In the genomic region with DNA sequence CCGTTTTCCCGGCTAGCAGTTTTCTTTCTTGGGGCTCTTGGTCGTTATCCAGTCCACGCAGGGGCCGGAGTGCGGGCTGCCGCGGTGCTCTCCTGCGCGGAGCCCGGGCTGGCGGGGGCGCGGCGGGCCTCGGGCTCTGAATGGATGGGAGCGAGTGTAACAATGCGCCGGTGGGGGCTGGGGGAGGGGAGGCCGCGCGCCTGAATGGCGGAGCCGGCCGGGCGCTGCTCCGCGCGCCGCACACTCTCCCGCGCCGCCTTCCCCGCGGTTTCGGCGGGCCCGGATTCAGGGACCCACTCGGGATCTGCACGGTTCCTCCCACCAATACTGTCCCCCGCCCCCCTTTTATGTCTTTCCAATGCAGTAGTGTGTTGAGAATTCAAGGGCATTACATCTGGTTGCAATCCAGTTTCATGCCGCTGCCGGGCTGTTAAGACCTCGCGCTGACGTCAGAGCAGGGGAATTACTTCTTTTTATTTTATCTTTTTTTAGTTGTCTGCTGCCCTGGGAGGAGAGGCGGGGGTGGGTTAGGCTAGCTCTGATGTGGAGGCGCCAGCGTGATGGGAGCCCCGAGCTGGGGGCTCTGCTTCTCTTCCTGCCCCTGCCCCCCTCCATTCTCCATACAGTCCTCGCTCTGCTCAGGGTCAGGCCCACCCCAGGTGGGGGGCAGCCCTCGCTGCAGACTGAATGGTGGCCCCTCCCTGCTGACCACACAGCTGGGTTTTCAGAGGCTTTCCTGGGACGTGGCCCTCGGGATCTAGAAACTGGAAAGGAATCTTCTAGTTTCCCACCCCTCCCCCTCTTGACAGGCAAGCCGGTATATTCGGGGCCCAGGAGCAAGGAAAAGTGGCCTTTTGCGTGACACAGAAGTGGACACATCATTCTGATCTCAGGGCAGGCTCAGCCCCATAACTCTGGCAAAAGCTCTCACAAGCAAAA, we compare ENCODE assay signal across 1 cellular context.
TF ChIP-seq lines count a peak whose summit lies in the region.

No MANE protein-coding gene starts in this region.

TF ChIP-seq in HepG2, 621 proteins besides CTCF, POLR2A, EP300 and RAD21 (continued from another document and continues in another):
- TF ChIP-seq, protein P1, sequence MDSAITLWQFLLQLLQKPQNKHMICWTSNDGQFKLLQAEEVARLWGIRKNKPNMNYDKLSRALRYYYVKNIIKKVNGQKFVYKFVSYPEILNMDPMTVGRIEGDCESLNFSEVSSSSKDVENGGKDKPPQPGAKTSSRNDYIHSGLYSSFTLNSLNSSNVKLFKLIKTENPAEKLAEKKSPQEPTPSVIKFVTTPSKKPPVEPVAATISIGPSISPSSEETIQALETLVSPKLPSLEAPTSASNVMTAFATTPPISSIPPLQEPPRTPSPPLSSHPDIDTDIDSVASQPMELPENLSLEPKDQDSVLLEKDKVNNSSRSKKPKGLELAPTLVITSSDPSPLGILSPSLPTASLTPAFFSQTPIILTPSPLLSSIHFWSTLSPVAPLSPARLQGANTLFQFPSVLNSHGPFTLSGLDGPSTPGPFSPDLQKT (CRISPR knock-in tag; IDR thresholded peaks at IDR 0.05; ENCODE audit: borderline replicate concordance): no peak
- TF ChIP-seq DPF2 (CRISPR knock-in tag; IDR thresholded peaks at IDR 0.05; ENCODE audit: borderline replicate concordance, low read depth) (no peak), ZNF343 (CRISPR knock-in tag; IDR thresholded peaks at IDR 0.05) (no peak), WIZ (CRISPR knock-in tag; IDR thresholded peaks at IDR 0.05) (no peak), HNRNPL (IDR thresholded peaks at IDR 0.05; ENCODE audit: low read depth, low read length) (no peak), SPEN (CRISPR knock-in tag; IDR thresholded peaks at IDR 0.05; ENCODE audit: low read depth) (no peak), HDAC6 (IDR thresholded peaks at IDR 0.05; ENCODE audit: low read depth, low read length) (no peak), KLF11 (CRISPR knock-in tag; IDR thresholded peaks at IDR 0.05) (no peak), ZC3H13 (CRISPR knock-in tag; IDR thresholded peaks at IDR 0.05) (no peak), ZNF430 (CRISPR knock-in tag; IDR thresholded peaks at IDR 0.05) (0 out of 2 replicates have a peak, but pooled peaks have one; percentile 29), ZNF720 (CRISPR knock-in tag; IDR thresholded peaks at IDR 0.05) (no peak), ZNF441 (CRISPR knock-in tag; IDR thresholded peaks at IDR 0.05; ENCODE audit: borderline replicate concordance) (0 out of 2 replicates have a peak, but pooled peaks have one; percentile 47), GABPB1 (CRISPR knock-in tag; IDR thresholded peaks at IDR 0.05) (0 out of 2 replicates have a peak, but pooled peaks have one; percentile 2), RBAK (CRISPR knock-in tag; IDR thresholded peaks at IDR 0.05) (no peak), ZNF232 (CRISPR knock-in tag; IDR thresholded peaks at IDR 0.05; ENCODE audit: borderline replicate concordance) (no peak), ZNF619 (CRISPR knock-in tag; IDR thresholded peaks at IDR 0.05) (no peak), JDP2 (CRISPR knock-in tag; IDR thresholded peaks at IDR 0.05; ENCODE audit: borderline replicate concordance) (no peak), MXI1 (IDR thresholded peaks at IDR 0.05; ENCODE audit: borderline replicate concordance, low read depth, low read length) (peak; percentile 6; the same call in 1 of the 3 replicates), MAF1 (CRISPR knock-in tag; IDR thresholded peaks at IDR 0.05; ENCODE audit: borderline replicate concordance) (no peak), SSRP1 (CRISPR knock-in tag; IDR thresholded peaks at IDR 0.05) (no peak), FOSL1 (CRISPR knock-in tag; IDR thresholded peaks at IDR 0.05; ENCODE audit: borderline replicate concordance) (no peak), ASH2L (IDR thresholded peaks at IDR 0.05; ENCODE audit: insufficient read length, low read depth, low read length) (peak; percentile 37), RARG (CRISPR knock-in tag; IDR thresholded peaks at IDR 0.05; ENCODE audit: low read depth) (no peak), ZKSCAN5 (CRISPR knock-in tag; IDR thresholded peaks at IDR 0.05) (no peak), ZBTB7B (CRISPR knock-in tag; IDR thresholded peaks at IDR 0.05) (0 out of 2 replicates have a peak, but pooled peaks have one; percentile 9), CREM (IDR thresholded peaks at IDR 0.05) (0 out of 2 replicates have a peak, but pooled peaks have one; percentile 20), CREM (CRISPR knock-in tag; IDR thresholded peaks at IDR 0.05) (no peak), ZNF674 (CRISPR knock-in tag; IDR thresholded peaks at IDR 0.05; ENCODE audit: low read depth) (no peak), MXD4 (CRISPR knock-in tag; IDR thresholded peaks at IDR 0.05) (no peak), MED8 (CRISPR knock-in tag; IDR thresholded peaks at IDR 0.05; ENCODE audit: insufficient replicate concordance) (no peak), MEIS2 (CRISPR knock-in tag; IDR thresholded peaks at IDR 0.05) (no peak), MLLT10 (CRISPR knock-in tag; IDR thresholded peaks at IDR 0.05) (no peak), NR3C1 (CRISPR knock-in tag; IDR thresholded peaks at IDR 0.05) (no peak), ZNF577 (CRISPR knock-in tag; IDR thresholded peaks at IDR 0.05; ENCODE audit: borderline replicate concordance, low read depth) (no peak), KDM5A (IDR thresholded peaks at IDR 0.05; ENCODE audit: borderline replicate concordance, low read length) (peak; percentile 34; the same call in 1 of the 2 replicates), ZNF143 (CRISPR knock-in tag; IDR thresholded peaks at IDR 0.05) (no peak), SRY (CRISPR knock-in tag; IDR thresholded peaks at IDR 0.05) (no peak)
- TF ChIP-seq, protein P2, sequence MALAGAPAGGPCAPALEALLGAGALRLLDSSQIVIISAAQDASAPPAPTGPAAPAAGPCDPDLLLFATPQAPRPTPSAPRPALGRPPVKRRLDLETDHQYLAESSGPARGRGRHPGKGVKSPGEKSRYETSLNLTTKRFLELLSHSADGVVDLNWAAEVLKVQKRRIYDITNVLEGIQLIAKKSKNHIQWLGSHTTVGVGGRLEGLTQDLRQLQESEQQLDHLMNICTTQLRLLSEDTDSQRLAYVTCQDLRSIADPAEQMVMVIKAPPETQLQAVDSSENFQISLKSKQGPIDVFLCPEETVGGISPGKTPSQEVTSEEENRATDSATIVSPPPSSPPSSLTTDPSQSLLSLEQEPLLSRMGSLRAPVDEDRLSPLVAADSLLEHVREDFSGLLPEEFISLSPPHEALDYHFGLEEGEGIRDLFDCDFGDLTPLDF (CRISPR knock-in tag; IDR thresholded peaks at IDR 0.05): no peak
- TF ChIP-seq, protein P3, sequence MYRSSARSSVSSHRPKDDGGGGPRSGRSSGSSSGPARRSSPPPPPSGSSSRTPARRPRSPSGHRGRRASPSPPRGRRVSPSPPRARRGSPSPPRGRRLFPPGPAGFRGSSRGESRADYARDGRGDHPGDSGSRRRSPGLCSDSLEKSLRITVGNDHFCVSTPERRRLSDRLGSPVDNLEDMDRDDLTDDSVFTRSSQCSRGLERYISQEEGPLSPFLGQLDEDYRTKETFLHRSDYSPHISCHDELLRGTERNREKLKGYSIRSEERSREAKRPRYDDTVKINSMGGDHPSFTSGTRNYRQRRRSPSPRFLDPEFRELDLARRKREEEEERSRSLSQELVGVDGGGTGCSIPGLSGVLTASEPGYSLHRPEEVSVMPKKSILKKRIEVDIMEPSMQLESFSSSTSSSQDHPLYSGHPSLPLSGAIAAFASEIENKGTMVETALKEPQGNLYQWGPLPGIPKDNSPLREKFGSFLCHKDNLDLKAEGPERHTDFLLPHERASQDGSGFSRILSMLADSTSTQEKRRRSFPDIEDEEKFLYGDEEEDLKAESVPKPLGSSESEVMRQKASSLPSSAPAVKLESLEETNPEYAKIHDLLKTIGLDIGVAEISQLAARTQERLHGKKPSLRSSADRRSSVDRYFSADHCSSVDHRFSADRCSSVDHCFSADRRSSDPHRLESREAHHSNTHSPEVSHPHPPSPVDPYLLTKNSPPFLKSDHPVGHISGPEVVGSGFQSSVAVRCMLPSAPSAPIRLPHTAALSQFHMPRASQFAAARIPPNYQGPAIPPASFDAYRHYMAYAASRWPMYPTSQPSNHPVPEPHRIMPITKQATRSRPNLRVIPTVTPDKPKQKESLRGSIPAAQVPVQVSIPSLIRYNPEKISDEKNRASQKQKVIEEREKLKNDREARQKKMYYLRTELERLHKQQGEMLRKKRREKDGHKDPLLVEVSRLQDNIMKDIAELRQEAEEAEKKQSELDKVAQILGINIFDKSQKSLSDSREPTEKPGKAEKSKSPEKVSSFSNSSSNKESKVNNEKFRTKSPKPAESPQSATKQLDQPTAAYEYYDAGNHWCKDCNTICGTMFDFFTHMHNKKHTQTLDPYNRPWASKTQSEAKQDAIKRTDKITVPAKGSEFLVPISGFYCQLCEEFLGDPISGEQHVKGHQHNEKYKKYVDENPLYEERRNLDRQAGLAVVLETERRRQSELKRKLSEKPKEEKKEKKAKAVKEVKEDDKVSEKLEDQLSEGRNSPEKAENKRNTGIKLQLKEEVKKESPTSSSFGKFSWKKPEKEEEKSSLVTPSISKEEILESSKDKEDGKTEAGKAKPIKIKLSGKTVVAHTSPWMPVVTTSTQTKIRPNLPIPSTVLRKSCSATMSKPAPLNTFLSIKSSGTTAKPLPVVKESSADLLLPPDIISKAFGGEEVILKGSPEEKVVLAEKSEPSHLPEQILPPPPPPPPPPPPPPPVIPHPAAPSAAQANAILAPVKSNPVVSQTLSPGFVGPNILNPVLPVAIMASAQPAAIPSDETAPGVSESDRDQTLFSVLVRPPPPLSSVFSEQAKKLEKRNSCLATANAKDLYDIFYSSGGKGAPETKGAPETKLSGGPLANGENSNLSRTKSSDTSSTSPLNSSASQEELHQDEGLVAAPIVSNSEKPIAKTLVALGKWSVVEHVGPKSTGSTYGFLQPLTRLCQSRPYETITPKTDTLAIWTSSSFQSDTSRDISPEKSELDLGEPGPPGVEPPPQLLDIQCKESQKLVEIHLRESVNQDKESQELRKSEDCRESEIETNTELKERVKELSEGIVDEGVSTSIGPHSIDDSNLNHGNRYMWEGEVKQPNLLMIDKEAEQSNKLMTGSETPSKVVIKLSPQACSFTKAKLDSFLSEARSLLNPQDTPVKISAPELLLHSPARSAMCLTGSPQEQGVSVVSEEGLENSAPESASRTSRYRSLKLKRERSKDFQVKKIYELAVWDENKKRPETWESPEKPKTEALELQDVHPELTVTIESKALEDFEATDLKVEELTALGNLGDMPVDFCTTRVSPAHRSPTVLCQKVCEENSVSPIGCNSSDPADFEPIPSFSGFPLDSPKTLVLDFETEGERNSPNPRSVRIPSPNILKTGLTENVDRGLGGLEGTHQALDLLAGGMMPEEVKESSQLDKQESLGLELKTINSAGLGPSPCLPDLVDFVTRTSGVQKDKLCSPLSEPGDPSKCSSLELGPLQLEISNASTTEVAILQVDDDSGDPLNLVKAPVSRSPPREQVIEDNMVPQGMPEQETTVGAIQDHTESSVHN (CRISPR knock-in tag; IDR thresholded peaks at IDR 0.05): no peak
- TF ChIP-seq, protein P4, sequence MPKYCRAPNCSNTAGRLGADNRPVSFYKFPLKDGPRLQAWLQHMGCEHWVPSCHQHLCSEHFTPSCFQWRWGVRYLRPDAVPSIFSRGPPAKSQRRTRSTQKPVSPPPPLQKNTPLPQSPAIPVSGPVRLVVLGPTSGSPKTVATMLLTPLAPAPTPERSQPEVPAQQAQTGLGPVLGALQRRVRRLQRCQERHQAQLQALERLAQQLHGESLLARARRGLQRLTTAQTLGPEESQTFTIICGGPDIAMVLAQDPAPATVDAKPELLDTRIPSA (CRISPR knock-in tag; IDR thresholded peaks at IDR 0.05; ENCODE audit: borderline replicate concordance): no peak
- TF ChIP-seq, protein P5, sequence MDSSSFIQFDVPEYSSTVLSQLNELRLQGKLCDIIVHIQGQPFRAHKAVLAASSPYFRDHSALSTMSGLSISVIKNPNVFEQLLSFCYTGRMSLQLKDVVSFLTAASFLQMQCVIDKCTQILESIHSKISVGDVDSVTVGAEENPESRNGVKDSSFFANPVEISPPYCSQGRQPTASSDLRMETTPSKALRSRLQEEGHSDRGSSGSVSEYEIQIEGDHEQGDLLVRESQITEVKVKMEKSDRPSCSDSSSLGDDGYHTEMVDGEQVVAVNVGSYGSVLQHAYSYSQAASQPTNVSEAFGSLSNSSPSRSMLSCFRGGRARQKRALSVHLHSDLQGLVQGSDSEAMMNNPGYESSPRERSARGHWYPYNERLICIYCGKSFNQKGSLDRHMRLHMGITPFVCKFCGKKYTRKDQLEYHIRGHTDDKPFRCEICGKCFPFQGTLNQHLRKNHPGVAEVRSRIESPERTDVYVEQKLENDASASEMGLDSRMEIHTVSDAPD (CRISPR knock-in tag; IDR thresholded peaks at IDR 0.05): no peak
- TF ChIP-seq, protein P6, sequence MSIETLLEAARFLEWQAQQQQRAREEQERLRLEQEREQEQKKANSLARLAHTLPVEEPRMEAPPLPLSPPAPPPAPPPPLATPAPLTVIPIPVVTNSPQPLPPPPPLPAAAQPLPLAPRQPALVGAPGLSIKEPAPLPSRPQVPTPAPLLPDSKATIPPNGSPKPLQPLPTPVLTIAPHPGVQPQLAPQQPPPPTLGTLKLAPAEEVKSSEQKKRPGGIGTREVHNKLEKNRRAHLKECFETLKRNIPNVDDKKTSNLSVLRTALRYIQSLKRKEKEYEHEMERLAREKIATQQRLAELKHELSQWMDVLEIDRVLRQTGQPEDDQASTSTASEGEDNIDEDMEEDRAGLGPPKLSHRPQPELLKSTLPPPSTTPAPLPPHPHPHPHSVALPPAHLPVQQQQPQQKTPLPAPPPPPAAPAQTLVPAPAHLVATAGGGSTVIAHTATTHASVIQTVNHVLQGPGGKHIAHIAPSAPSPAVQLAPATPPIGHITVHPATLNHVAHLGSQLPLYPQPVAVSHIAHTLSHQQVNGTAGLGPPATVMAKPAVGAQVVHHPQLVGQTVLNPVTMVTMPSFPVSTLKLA (IDR thresholded peaks at IDR 0.05): no peak
- TF ChIP-seq, protein P7, sequence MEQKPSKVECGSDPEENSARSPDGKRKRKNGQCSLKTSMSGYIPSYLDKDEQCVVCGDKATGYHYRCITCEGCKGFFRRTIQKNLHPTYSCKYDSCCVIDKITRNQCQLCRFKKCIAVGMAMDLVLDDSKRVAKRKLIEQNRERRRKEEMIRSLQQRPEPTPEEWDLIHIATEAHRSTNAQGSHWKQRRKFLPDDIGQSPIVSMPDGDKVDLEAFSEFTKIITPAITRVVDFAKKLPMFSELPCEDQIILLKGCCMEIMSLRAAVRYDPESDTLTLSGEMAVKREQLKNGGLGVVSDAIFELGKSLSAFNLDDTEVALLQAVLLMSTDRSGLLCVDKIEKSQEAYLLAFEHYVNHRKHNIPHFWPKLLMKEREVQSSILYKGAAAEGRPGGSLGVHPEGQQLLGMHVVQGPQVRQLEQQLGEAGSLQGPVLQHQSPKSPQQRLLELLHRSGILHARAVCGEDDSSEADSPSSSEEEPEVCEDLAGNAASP (CRISPR knock-in tag; IDR thresholded peaks at IDR 0.05; ENCODE audit: borderline replicate concordance): no peak
- TF ChIP-seq, protein P8, sequence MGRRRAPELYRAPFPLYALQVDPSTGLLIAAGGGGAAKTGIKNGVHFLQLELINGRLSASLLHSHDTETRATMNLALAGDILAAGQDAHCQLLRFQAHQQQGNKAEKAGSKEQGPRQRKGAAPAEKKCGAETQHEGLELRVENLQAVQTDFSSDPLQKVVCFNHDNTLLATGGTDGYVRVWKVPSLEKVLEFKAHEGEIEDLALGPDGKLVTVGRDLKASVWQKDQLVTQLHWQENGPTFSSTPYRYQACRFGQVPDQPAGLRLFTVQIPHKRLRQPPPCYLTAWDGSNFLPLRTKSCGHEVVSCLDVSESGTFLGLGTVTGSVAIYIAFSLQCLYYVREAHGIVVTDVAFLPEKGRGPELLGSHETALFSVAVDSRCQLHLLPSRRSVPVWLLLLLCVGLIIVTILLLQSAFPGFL (CRISPR knock-in tag; IDR thresholded peaks at IDR 0.05): no peak
